Comparison of ENCODE assay signal across 8 cellular contexts in the genomic region with DNA sequence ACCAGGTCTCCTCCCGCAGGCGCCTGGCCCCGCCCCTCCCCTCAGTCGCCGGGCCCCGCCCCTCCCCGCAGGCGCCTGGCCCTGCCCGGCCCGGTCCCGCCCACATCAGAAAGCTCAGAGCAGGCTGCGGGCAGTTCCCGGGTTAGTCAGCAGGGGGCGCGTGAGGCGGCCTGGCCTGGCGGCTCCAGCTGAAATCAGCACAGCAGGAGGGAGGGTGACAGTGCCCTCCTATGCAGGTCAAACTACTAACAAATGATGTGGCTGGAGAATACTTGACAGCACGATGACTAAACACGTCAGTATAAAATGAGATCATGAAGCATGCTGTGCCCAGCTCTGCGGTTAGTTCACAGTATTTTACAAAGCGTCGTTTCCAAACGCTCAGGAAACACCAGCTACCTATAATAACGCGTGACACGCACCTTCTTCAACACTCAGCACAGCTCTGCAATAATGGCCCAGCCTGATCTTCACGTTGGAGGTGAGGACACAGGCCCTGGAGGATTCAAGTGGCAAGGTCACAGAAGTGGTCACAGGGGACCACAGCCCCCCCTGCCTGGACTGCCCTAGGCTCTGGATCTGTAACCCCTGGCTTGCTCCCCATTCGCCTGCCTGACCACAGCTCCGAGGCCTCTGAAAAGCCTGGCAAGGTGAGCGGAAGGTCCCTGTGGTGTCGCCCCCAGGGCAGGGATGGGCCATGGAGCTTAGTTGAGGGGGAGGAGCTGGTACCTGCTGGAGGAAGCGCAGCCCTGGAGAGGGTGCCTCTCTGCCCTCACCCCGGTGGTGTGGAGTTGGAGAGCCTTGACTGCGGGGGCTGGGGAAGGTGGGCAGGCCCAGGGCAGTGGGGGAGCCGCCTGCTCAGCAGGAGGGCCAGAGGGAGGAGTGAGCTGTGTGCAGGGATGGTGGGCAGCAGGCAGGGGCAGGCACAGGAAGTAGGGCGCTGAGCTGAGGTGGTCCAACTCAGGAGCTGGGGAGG.
DNase-seq lines count a peak whose midpoint lies in the region; ATAC-seq and TF ChIP-seq lines count a peak whose summit lies in the region.

No MANE protein-coding gene starts in this region.

- peak overlapping the region; percentile 55 for H3K27ac Mint-ChIP-seq in nephron progenitor cell

- H3K79me2 ChIP-seq in PC-9 (ENCODE audit: low read depth), result no peaks in the 10 kb centered on the region
- no peaks in the 10 kb centered on the region for H3K79me2 ChIP-seq in fibroblast of lung (ENCODE audit: control insufficient read depth, insufficient read depth, low read length)

- H3K36me3 ChIP-seq in PC-9 (ENCODE audit: low read depth) (no peaks in the 10 kb centered on the region), fibroblast of lung (ENCODE audit: control insufficient read depth, insufficient read depth, low read length) (no peaks in the 10 kb centered on the region)

- H3K36me3 Mint-ChIP-seq in activated T-cell treated with anti-CD3 and anti-CD28 coated beads, Interleukin-2, amount 50 U/mL, for 4 hours (ENCODE audit: insufficient read depth), result no peaks in the 10 kb centered on the region
- H3K36me3 Mint-ChIP-seq in nephron progenitor cell (ENCODE audit: low read depth), result no peaks in the 10 kb centered on the region

- H3K27me3 Mint-ChIP-seq in activated T-cell treated with anti-CD3 and anti-CD28 coated beads, Interleukin-2, amount 50 U/mL, for 4 hours (ENCODE audit: low read depth), result peaks cover 17% of the 10 kb centered on the region
- peaks cover 71% of the 10 kb centered on the region for H3K27me3 Mint-ChIP-seq in nephron progenitor cell (ENCODE audit: low read depth, poor library complexity)

- H3K9me3 Mint-ChIP-seq in activated T-cell treated with anti-CD3 and anti-CD28 coated beads, Interleukin-2, amount 50 U/mL, for 4 hours, result no peaks in the 10 kb centered on the region
- no peaks in the 10 kb centered on the region for H3K9me3 Mint-ChIP-seq in nephron progenitor cell

- no peak overlapping the region for H3K4me3 Mint-ChIP-seq in activated T-cell treated with anti-CD3 and anti-CD28 coated beads, Interleukin-2, amount 50 U/mL, for 4 hours
- peak overlapping the region; percentile 52 for H3K4me3 Mint-ChIP-seq in nephron progenitor cell

- peaks cover 10% of the 10 kb centered on the region for H3K4me1 ChIP-seq in PC-9 (replicated peaks; ENCODE audit: insufficient read depth)
- no peaks in the 10 kb centered on the region for H3K4me1 ChIP-seq in fibroblast of lung (ENCODE audit: control insufficient read depth, extremely low read depth, insufficient read depth, low read length)

- H3K4me1 Mint-ChIP-seq in activated T-cell treated with anti-CD3 and anti-CD28 coated beads, Interleukin-2, amount 50 U/mL, for 4 hours (ENCODE audit: low read depth), result peaks cover 14% of the 10 kb centered on the region
- peaks cover 37% of the 10 kb centered on the region for H3K4me1 Mint-ChIP-seq in nephron progenitor cell

- TF ChIP-seq CTCF in PC-9 (conservative IDR thresholded peaks at IDR 0.05) (peak; percentile 93), fibroblast of lung (conservative IDR thresholded peaks at IDR 0.05 in 1 of 2, IDR thresholded peaks at IDR 0.05 in 1 of 2; ENCODE audit: low read depth in 1 of 2, low read length in 2 of 2) (peak; percentile 80), nephron progenitor cell (IDR thresholded peaks at IDR 0.05) (peak; percentile 99)

- H3K27me3 ChIP-seq in PC-9 (ENCODE audit: insufficient read depth, low read depth) (peaks cover 14% of the 10 kb centered on the region; the same call in 1 of the 2 replicates), fibroblast of lung (ENCODE audit: control insufficient read depth, insufficient read depth, low read length) (peaks cover 10% of the 10 kb centered on the region)

- BruUV-seq in PC-9 (replicated peaks; lab: Mats Ljungman, UMichigan), result no TSS peak

- ATAC-seq in GM21423 (IDR thresholded peaks at IDR 0.05; ENCODE audit: unreplicated experiment), result peak; percentile 82
- peak; percentile 89 to 93 for ATAC-seq in activated T-cell treated with anti-CD3 and anti-CD28 coated beads, Interleukin-2, amount 50 U/mL, for 4 hours
- peak; percentile 92 for ATAC-seq in stimulated activated naive CD8-positive, alpha-beta T cell treated with anti-CD3 and anti-CD28 coated beads, Interleukin-15, Interleukin-2, amounts not matched to agents 100 U/mL and 50 U/mL, for 24 hours

- intact Hi-C loops in PC-9 (cut with micrococcal nuclease; ENCODE audit: unreplicated experiment), result loop anchor here (1.0 to 5.0 kb wide), 4 partner anchors 54 to 177 kb away; no protein-coding TSS in a partner anchor

- H2AFZ ChIP-seq in PC-9 (no peak overlapping the region), fibroblast of lung (ENCODE audit: low read length) (no peak overlapping the region)

- CTCF ChIA-PET in PC-9 (lab: Charles Lee), result interaction anchor here (0.6 to 1.4 kb wide), 7 partner anchors 54 to 576 kb away, joined by 3 to 14 read pairs (median 7); no protein-coding TSS in a partner anchor

- POLR2A ChIA-PET in PC-9 (lab: Charles Lee; ENCODE audit: unreplicated experiment), result interaction anchor here (0.6 to 0.7 kb wide), 5 partner anchors 56 to 419 kb away, joined by 3 to 23 read pairs (median 7); partner anchors contain the start of gene USP22

- H3K4me2 ChIP-seq in PC-9, result peak overlapping the region; percentile 60
- H3K4me2 ChIP-seq in fibroblast of lung (ENCODE audit: extremely low read depth, insufficient read depth, low read length), result peak overlapping the region; percentile 44

- H3K9me3 ChIP-seq in PC-9 (ENCODE audit: insufficient read depth, low read depth) (no peaks in the 10 kb centered on the region), fibroblast of lung (ENCODE audit: control insufficient read depth, insufficient read depth, low read depth, low read length) (no peaks in the 10 kb centered on the region)

- H3K9me2 ChIP-seq in PC-9 (ENCODE audit: insufficient read depth), result no peaks in the 10 kb centered on the region

- H4K20me1 ChIP-seq in PC-9 (ENCODE audit: insufficient read depth) (no peaks in the 10 kb centered on the region), fibroblast of lung (ENCODE audit: control insufficient read depth, extremely low read depth, insufficient read depth, low read length) (no peaks in the 10 kb centered on the region)

- no peak overlapping the region; the same call in 1 of the 2 replicates for H3K4me3 ChIP-seq in PC-9
- no peak overlapping the region for H3K4me3 ChIP-seq in fibroblast of lung (replicated peaks in 1 of 4; ENCODE audit: control extremely low read depth in 1 of 4, insufficient read depth in 1 of 4, low read depth in 3 of 4, low read length in 4 of 4)

- no peak overlapping the region for H3K9ac ChIP-seq in fibroblast of lung (ENCODE audit: insufficient read depth, low read length)

- H3F3A ChIP-seq in PC-9 (ENCODE audit: insufficient read depth, low read depth), result no peaks in the 10 kb centered on the region; the same call in 1 of the 2 replicates

- DNase-seq in D341Med (ENCODE audit: low spot score), result peak; percentile 95
- DNase-seq in HuH-7 (ENCODE audit: low spot score), result peak; percentile 72
- DNase-seq in PC-9, result peak; percentile 94 to 99
- peak; percentile 96 for DNase-seq in activated T-cell treated with anti-CD3 and anti-CD28 coated beads, Interleukin-2, amount 50 U/mL, for 4 hours
- DNase-seq in fibroblast of lung (ENCODE audit: low read depth in 2 of 2), result peak; percentile 85 to 96
- peak; percentile 99 for DNase-seq in nephron progenitor cell
- DNase-seq in stimulated activated naive CD8-positive, alpha-beta T cell treated with anti-CD3 and anti-CD28 coated beads, Interleukin-15, Interleukin-2, amounts not matched to agents 100 U/mL and 50 U/mL, for 24 hours, result peak; percentile 96

- H3K27ac ChIP-seq in PC-9, result no peak overlapping the region
- H3K27ac ChIP-seq in fibroblast of lung (ENCODE audit: insufficient read depth, low read length), result no peak overlapping the region
